ENCODE assay signal across 8 cellular contexts in genomic region chr4:56505269-56506109, GRCh38. TPM values are rescaled to one million over a fixed set of nuclear protein-coding genes. Genes with fewer than 3 reads are reported as not detected.
DNase-seq lines count a peak whose midpoint lies in the region; ATAC-seq and TF ChIP-seq lines count a peak whose summit lies in the region.

Gene ARL9 (plus strand): TSS chr4:56505791. CDS start chr4:56505863, 72 bp downstream.

- H3K4me1 ChIP-seq in CD8-positive, alpha-beta memory T cell (ENCODE audit: insufficient read depth, low read length), result peaks cover 15% of the 10 kb centered on the region
- peaks cover 0 to 4% of the 10 kb centered on the region in 2 donors for H3K4me1 ChIP-seq in neuronal stem cell (ENCODE audit: control insufficient read depth in 2 of 2, insufficient read depth in 1 of 2, low read depth in 1 of 2, low read length in 2 of 2)

- peak within 1 kb of the TSS; percentile 100 for H3K4me2 ChIP-seq in neuronal stem cell (ENCODE audit: insufficient read depth, low read length, poor library complexity, severe bottlenecking)

- no peak within 1 kb of the TSS for H2AFZ ChIP-seq in neuronal stem cell (ENCODE audit: low read length)

- H3K9ac ChIP-seq in neuronal stem cell (ENCODE audit: low read depth, low read length, poor library complexity), result peak within 1 kb of the TSS; percentile 91

- no peak within 1 kb of the TSS for H2BK5ac ChIP-seq in neuronal stem cell (ENCODE audit: low read length)

- no peaks in the 10 kb centered on the region for H3K27me3 ChIP-seq in CD8-positive, alpha-beta memory T cell (ENCODE audit: insufficient read depth, low read length, poor library complexity, severe bottlenecking)
- H3K27me3 ChIP-seq in neuronal stem cell (ENCODE audit: control insufficient read depth in 3 of 3, insufficient read depth in 3 of 3, low read depth in 1 of 3, low read length in 3 of 3), result no peaks in the 10 kb centered on the region

- no peaks in the 10 kb centered on the region for H3K9me3 ChIP-seq in CD8-positive, alpha-beta memory T cell (ENCODE audit: low read length)
- H3K9me3 ChIP-seq in neuronal stem cell (replicated peaks in 1 of 2; ENCODE audit: control insufficient read depth in 2 of 2, insufficient read depth in 1 of 2, low read depth in 1 of 2, low read length in 2 of 2), result peaks cover 0 to 8% of the 10 kb centered on the region in 2 donors

- CTCF ChIA-PET in CD8-positive, alpha-beta memory T cell (lab: Charles Lee), result no interaction called here

- H3K14ac ChIP-seq in neuronal stem cell (ENCODE audit: low read length), result peak within 1 kb of the TSS; percentile 56

- peaks cover 0 to 2% of the 10 kb centered on the region in 2 donors for H3K27me3 Mint-ChIP-seq in CD8-positive, alpha-beta memory T cell

- no CpG with 5 or more reads among the region's 55 CpGs for WGBS in neuronal stem cell (ENCODE audit: extremely low coverage in 2 of 2, insufficient read length in 2 of 2, insufficient replicate concordance in 1 of 2), 2 donors

- H3K4me3 Mint-ChIP-seq in CD8-positive, alpha-beta memory T cell, result peak within 1 kb of the TSS; percentile 76 to 91 (median 87)

- H3K9me3 Mint-ChIP-seq in CD8-positive, alpha-beta memory T cell, result no peaks in the 10 kb centered on the region

- DNase-seq in CD8-positive, alpha-beta memory T cell, result peak; percentile 38 to 83 (median 62)
- DNase-seq in NCI-H510A (lab: John Stamatoyannopoulos, UW) (peak; percentile 80), fibroblast of villous mesenchyme (ENCODE audit: low read depth) (peak; percentile 78), neuronal stem cell (ENCODE audit: low spot score) (peak; percentile 37), HuH-7 (ENCODE audit: low spot score) (no peak)
- peak; percentile 46 for DNase-seq in activated T-helper 9 cell treated with anti-CD3 and anti-CD28 coated beads, Interleukin-2, amount 50 U/mL, for 16 hours (ENCODE audit: low read depth)
- DNase-seq in stimulated activated naive CD8-positive, alpha-beta T cell treated with anti-CD3 and anti-CD28 coated beads, Interleukin-15, Interleukin-2, amounts not matched to agents 100 U/mL and 50 U/mL, for 24 hours, result peak; percentile 69

- no peak within 1 kb of the TSS for H4K8ac ChIP-seq in neuronal stem cell (ENCODE audit: low read depth, low read length)

- H3K4ac ChIP-seq in neuronal stem cell (ENCODE audit: low read length), result no peak within 1 kb of the TSS

- POLR2A ChIA-PET in CD8-positive, alpha-beta memory T cell (lab: Charles Lee), result no interaction called here

- H2BK120ac ChIP-seq in neuronal stem cell (ENCODE audit: low read depth, low read length), result peak within 1 kb of the TSS; percentile 72

- H2BK15ac ChIP-seq in neuronal stem cell (ENCODE audit: low read length), result peak within 1 kb of the TSS; percentile 75

- peak within 1 kb of the TSS; percentile 94 for H3K18ac ChIP-seq in neuronal stem cell (ENCODE audit: low read length)

- H3K4me1 Mint-ChIP-seq in CD8-positive, alpha-beta memory T cell, result peaks cover 14 to 17% (median 16%) of the 10 kb centered on the region in 3 donors

- H3K4me3 ChIP-seq in CD8-positive, alpha-beta memory T cell (ENCODE audit: low read length), result peak within 1 kb of the TSS; percentile 58
- peak within 1 kb of the TSS; percentile 72 for H3K4me3 ChIP-seq in fibroblast of villous mesenchyme (ENCODE audit: low read depth, low read length)
- H3K4me3 ChIP-seq in neuronal stem cell (ENCODE audit: low read length in 2 of 2), result peak within 1 kb of the TSS in 1 of 2 donors; percentile 78

- TF ChIP-seq CTCF in fibroblast of villous mesenchyme (IDR thresholded peaks at IDR 0.05; ENCODE audit: insufficient read depth, low read depth, low read length), result no peak

- peak within 1 kb of the TSS; percentile 93 for H3K23ac ChIP-seq in neuronal stem cell (ENCODE audit: low read depth, low read length, poor library complexity)

- no peak within 1 kb of the TSS for H4K91ac ChIP-seq in neuronal stem cell (ENCODE audit: low read depth, low read length, poor library complexity)

- H3K36me3 ChIP-seq in CD8-positive, alpha-beta memory T cell (ENCODE audit: insufficient read depth, low read length), result no peaks in the 10 kb centered on the region
- peaks cover 4 to 46% of the 10 kb centered on the region in 2 donors for H3K36me3 ChIP-seq in neuronal stem cell (replicated peaks in 1 of 2; ENCODE audit: control insufficient read depth in 2 of 2, insufficient read depth in 2 of 2, low read length in 2 of 2)

- peak within 1 kb of the TSS; percentile 83 for H2AK5ac ChIP-seq in neuronal stem cell (ENCODE audit: low read depth, low read length)

- H3K27ac ChIP-seq in CD8-positive, alpha-beta memory T cell (ENCODE audit: low read depth, low read length), result no peak within 1 kb of the TSS
- no peak within 1 kb of the TSS for H3K27ac ChIP-seq in neuronal stem cell (replicated peaks; ENCODE audit: low read length)

- H2BK12ac ChIP-seq in neuronal stem cell (ENCODE audit: low read length), result no peak within 1 kb of the TSS

- H3K79me1 ChIP-seq in neuronal stem cell (ENCODE audit: low read depth, low read length), result no peaks in the 10 kb centered on the region

- H3K36me3 Mint-ChIP-seq in CD8-positive, alpha-beta memory T cell, result peaks cover 8 to 21% (median 9%) of the 10 kb centered on the region in 3 donors

- peak; percentile 70 for ATAC-seq in GM21825 (IDR thresholded peaks at IDR 0.05; ENCODE audit: unreplicated experiment)
- peak; percentile 88 for ATAC-seq in stimulated activated naive CD8-positive, alpha-beta T cell treated with anti-CD3 and anti-CD28 coated beads, Interleukin-15, Interleukin-2, amounts not matched to agents 100 U/mL and 50 U/mL, for 24 hours

- H3K27ac Mint-ChIP-seq in CD8-positive, alpha-beta memory T cell, result peak within 1 kb of the TSS in 7 of 8 donors; percentile 55 to 89 (median 77)

RNA-seq across cellular contexts. Expression of gene ARL9, which starts in this region (rescaled TPM):
- under 1 TPM; 0.35 to 0.38 TPM for total RNA-seq in CD8-positive, alpha-beta memory T cell
- polyA plus RNA-seq in CD8-positive, alpha-beta memory T cell, result not detected
- 0.32 and 0.43 TPM in 2 replicates for total RNA-seq in fibroblast of villous mesenchyme
- 3.3 TPM for polyA plus RNA-seq in neuronal stem cell (2013, experiment 1 of 2)
- 3.5 TPM for polyA plus RNA-seq in neuronal stem cell (2013, experiment 2 of 2)

Comparison
In these comparisons a context has a peak if more than half of its experiments do, and no peak if none do; other contexts are left out.
1. Peak in DNase-seq and H3K4me3 ChIP-seq in CD8-positive, alpha-beta memory T cell; RNA of the gene not detected or under 1 TPM.
2. Peak in DNase-seq and H3K4me3 ChIP-seq in fibroblast of villous mesenchyme; RNA of the gene not detected or under 1 TPM.